ENCODE assay signal across 9 cellular contexts in genomic region chr6:18211338-18211737, GRCh38. TPM values are rescaled to one million over a fixed set of nuclear protein-coding genes. Genes with fewer than 3 reads are reported as not detected.
A peak's percentile ranks its signal among the peaks of the same experiment; 100 is the strongest.
DNase-seq lines count a peak whose midpoint lies in the region; ATAC-seq and TF ChIP-seq lines count a peak whose summit lies in the region.
"Had no signal": no experiment of that assay in that cellular context is flagged by ENCODE, and none has a peak within 500 bp of the region (broad histone marks: within the 10 kb centered on the region; RNA-seq: fewer than 3 reads in every experiment).

No MANE protein-coding gene starts in this region.

- H3K9me3 ChIP-seq in MG63 (no peaks in the 10 kb centered on the region), PC-9 (ENCODE audit: insufficient read depth, low read depth) (no peaks in the 10 kb centered on the region)
- H3K9me3 ChIP-seq: tibial nerve had no signal

- DNase-seq in germinal center (ENCODE audit: low spot score) (peak; percentile 29), MG63 (no peak), NCI-H1436 (lab: John Stamatoyannopoulos, UW) (no peak), PC-9 (no peak), HuH-7.5 (ENCODE audit: low spot score) (no peak)

- no peak overlapping the region for H3K27ac ChIP-seq in PC-9
- H3K27ac ChIP-seq: tibial nerve had no signal

- no peaks in the 10 kb centered on the region for H3K36me3 ChIP-seq in MG63
- H3K36me3 ChIP-seq in PC-9 (ENCODE audit: low read depth): no peaks in the 10 kb centered on the region

- H3F3A ChIP-seq in PC-9 (ENCODE audit: insufficient read depth, low read depth): no peaks in the 10 kb centered on the region

- H2AFZ ChIP-seq in PC-9: no peak overlapping the region

- H3K79me2 ChIP-seq in PC-9 (ENCODE audit: low read depth): no peaks in the 10 kb centered on the region

- TF ChIP-seq CTCF in PC-9 (conservative IDR thresholded peaks at IDR 0.05): no peak

- H3K9me2 ChIP-seq in PC-9 (ENCODE audit: insufficient read depth): no peaks in the 10 kb centered on the region

- intact Hi-C loops in PC-9 (cut with micrococcal nuclease; ENCODE audit: unreplicated experiment): no loop called here

- no peak overlapping the region for H3K4me3 ChIP-seq in MG63
- H3K4me3 ChIP-seq in PC-9: no peak overlapping the region
- H3K4me3 ChIP-seq: tibial nerve had no signal

- no TSS peak for BruUV-seq in PC-9 (replicated peaks; lab: Mats Ljungman, UMichigan)

- no peaks in the 10 kb centered on the region for H4K20me1 ChIP-seq in PC-9 (ENCODE audit: insufficient read depth)

- POLR2A ChIA-PET in PC-9 (lab: Charles Lee; ENCODE audit: unreplicated experiment): no interaction called here

- no peaks in the 10 kb centered on the region for H3K4me1 ChIP-seq in PC-9 (replicated peaks; ENCODE audit: insufficient read depth)
- H3K4me1 ChIP-seq: tibial nerve had no signal

- H3K4me2 ChIP-seq in PC-9: no peak overlapping the region

- CTCF ChIA-PET in PC-9 (lab: Charles Lee): no interaction called here

- ATAC-seq in GM18867 (IDR thresholded peaks at IDR 0.05; ENCODE audit: unreplicated experiment) (peak; percentile 99), GM21390 (IDR thresholded peaks at IDR 0.05; ENCODE audit: unreplicated experiment) (peak; percentile 98), HG03196 (IDR thresholded peaks at IDR 0.05; ENCODE audit: unreplicated experiment) (peak; percentile 88)

- H3K27me3 ChIP-seq in MG63 (no peaks in the 10 kb centered on the region), PC-9 (ENCODE audit: insufficient read depth, low read depth) (no peaks in the 10 kb centered on the region)
- H3K27me3 ChIP-seq: tibial nerve had no signal

RNA-seq across cellular contexts. Expression of gene DEK, which starts 53.0 kb away (rescaled TPM):
- total RNA-seq in MG63 (2014; rRNA removed; shearing (Covaris generic); ENCODE audit: low replicate concordance): 86.4 and 160 TPM in 2 replicates
- total RNA-seq in PC-9 (2021): 192 and 260 TPM in 2 replicates

RNA-seq across cellular contexts. Expression of gene KDM1B, which starts 56.1 kb away (rescaled TPM):
- 11.0 and 20.2 TPM in 2 replicates for total RNA-seq in MG63 (2014; rRNA removed; shearing (Covaris generic); ENCODE audit: low replicate concordance)
- total RNA-seq in PC-9 (2021): 15.6 and 21.5 TPM in 2 replicates

RNA-seq across cellular contexts. Expression of gene TPMT, which starts 56.5 kb away (rescaled TPM):
- total RNA-seq in MG63 (2014; rRNA removed; shearing (Covaris generic); ENCODE audit: low replicate concordance): 8.3 and 9.5 TPM in 2 replicates
- 7.0 and 10.5 TPM in 2 replicates for total RNA-seq in PC-9 (2021)
